In the genomic region with DNA sequence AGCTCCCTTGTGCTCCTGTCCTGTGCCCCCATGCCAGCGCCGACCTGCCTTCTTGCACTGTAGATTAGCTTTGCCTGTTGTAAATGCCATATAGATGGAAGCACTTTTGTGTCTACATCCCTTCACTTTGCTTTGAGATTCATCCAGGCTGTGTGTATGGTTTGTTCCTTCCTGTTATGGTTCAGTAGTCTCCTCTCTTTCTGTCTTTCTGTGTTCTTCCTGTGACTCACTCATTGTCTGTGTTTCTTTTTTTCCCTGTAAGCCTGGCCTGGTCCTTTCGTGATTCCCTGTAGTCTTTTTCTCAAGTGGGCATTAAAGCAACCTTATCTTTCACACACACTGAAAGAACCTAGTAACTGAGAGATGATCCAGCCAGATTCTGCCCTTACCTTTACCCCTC, we compare ENCODE assay signal across 8 cellular contexts.
DNase-seq lines count a peak whose midpoint lies in the region; ATAC-seq lines count a peak whose summit lies in the region.

No MANE protein-coding gene starts in this region.

- H3K4me3 Mint-ChIP-seq in activated naive CD8-positive, alpha-beta T cell treated with anti-CD3 and anti-CD28 coated beads, Interleukin-2, amount 50 U/mL, for 24 hours: peak overlapping the region; percentile 1

- H3K4me1 Mint-ChIP-seq in activated naive CD8-positive, alpha-beta T cell treated with anti-CD3 and anti-CD28 coated beads, Interleukin-2, amount 50 U/mL, for 24 hours: peaks cover 91% of the 10 kb centered on the region

- no peaks in the 10 kb centered on the region for H3K27me3 Mint-ChIP-seq in activated naive CD8-positive, alpha-beta T cell treated with anti-CD3 and anti-CD28 coated beads, Interleukin-2, amount 50 U/mL, for 24 hours

- peak; percentile 35 for ATAC-seq in activated naive CD8-positive, alpha-beta T cell treated with anti-CD3 and anti-CD28 coated beads, Interleukin-2, amount 50 U/mL, for 24 hours
- ATAC-seq in HG03039 (IDR thresholded peaks at IDR 0.05; ENCODE audit: unreplicated experiment): no peak
- no peak for ATAC-seq in GM19467 (IDR thresholded peaks at IDR 0.05; ENCODE audit: unreplicated experiment)

- peak overlapping the region; percentile 63 for H3K27ac Mint-ChIP-seq in activated naive CD8-positive, alpha-beta T cell treated with anti-CD3 and anti-CD28 coated beads, Interleukin-2, amount 50 U/mL, for 24 hours

- H3K9me3 Mint-ChIP-seq in activated naive CD8-positive, alpha-beta T cell treated with anti-CD3 and anti-CD28 coated beads, Interleukin-2, amount 50 U/mL, for 24 hours: no peaks in the 10 kb centered on the region

- H3K36me3 Mint-ChIP-seq in activated naive CD8-positive, alpha-beta T cell treated with anti-CD3 and anti-CD28 coated beads, Interleukin-2, amount 50 U/mL, for 24 hours (ENCODE audit: low read depth): peaks cover 17% of the 10 kb centered on the region

- peak; percentile 22 for DNase-seq in COLO829 (ENCODE audit: low spot score)
- peak; percentile 71 for DNase-seq in HT1080 (ENCODE audit: low read depth)
- no peak for DNase-seq in activated naive CD8-positive, alpha-beta T cell treated with anti-CD3 and anti-CD28 coated beads, Interleukin-2, amount 50 U/mL, for 24 hours
- peak; percentile 17 for DNase-seq in midbrain (lab: John Stamatoyannopoulos, UW)
- no peak for DNase-seq in mucosa of gallbladder (ENCODE audit: low spot score)
- DNase-seq in NCI-H146 treated with DMSO at 0.1 percent for 48 hours (lab: John Stamatoyannopoulos, UW; ENCODE audit: unreplicated experiment): no peak

Comparison
In these comparisons a context has a peak if more than half of its experiments do, and no peak if none do; other contexts are left out.
1. DNase-seq: peak in COLO829 (single experiment), HT1080 (single experiment) and midbrain (single experiment); none in activated naive CD8-positive, alpha-beta T cell treated with anti-CD3 and anti-CD28 coated beads, Interleukin-2, amount 50 U/mL, for 24 hours (single experiment), mucosa of gallbladder (single experiment) and NCI-H146 treated with DMSO at 0.1 percent for 48 hours (single experiment).